Comparison of ENCODE assay signal across 1 cellular context in the genomic region with DNA sequence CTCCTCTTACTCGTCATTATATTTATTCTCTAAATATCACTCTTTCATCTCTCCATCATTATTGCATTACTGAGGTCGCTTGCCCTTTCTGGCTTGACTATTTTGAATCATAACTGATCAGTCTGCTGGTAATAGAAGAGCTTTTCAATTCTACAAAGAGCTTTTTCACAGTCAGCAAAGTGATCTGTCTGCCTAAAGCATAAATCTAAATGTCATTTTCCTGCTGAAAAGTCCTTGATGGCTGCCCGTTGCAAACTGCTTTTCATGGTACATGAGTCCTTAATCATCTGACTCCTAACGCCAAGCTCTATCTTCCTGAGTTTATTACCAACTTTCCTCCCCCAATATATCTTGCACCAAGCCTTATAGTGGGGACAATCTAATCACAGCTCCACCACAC.
TF ChIP-seq lines count a peak whose summit lies in the region.

No MANE protein-coding gene starts in this region.

TF ChIP-seq in GM23338, 12 proteins besides CTCF, POLR2A, EP300 and RAD21 (continued from another document):
- TF ChIP-seq, protein P1, sequence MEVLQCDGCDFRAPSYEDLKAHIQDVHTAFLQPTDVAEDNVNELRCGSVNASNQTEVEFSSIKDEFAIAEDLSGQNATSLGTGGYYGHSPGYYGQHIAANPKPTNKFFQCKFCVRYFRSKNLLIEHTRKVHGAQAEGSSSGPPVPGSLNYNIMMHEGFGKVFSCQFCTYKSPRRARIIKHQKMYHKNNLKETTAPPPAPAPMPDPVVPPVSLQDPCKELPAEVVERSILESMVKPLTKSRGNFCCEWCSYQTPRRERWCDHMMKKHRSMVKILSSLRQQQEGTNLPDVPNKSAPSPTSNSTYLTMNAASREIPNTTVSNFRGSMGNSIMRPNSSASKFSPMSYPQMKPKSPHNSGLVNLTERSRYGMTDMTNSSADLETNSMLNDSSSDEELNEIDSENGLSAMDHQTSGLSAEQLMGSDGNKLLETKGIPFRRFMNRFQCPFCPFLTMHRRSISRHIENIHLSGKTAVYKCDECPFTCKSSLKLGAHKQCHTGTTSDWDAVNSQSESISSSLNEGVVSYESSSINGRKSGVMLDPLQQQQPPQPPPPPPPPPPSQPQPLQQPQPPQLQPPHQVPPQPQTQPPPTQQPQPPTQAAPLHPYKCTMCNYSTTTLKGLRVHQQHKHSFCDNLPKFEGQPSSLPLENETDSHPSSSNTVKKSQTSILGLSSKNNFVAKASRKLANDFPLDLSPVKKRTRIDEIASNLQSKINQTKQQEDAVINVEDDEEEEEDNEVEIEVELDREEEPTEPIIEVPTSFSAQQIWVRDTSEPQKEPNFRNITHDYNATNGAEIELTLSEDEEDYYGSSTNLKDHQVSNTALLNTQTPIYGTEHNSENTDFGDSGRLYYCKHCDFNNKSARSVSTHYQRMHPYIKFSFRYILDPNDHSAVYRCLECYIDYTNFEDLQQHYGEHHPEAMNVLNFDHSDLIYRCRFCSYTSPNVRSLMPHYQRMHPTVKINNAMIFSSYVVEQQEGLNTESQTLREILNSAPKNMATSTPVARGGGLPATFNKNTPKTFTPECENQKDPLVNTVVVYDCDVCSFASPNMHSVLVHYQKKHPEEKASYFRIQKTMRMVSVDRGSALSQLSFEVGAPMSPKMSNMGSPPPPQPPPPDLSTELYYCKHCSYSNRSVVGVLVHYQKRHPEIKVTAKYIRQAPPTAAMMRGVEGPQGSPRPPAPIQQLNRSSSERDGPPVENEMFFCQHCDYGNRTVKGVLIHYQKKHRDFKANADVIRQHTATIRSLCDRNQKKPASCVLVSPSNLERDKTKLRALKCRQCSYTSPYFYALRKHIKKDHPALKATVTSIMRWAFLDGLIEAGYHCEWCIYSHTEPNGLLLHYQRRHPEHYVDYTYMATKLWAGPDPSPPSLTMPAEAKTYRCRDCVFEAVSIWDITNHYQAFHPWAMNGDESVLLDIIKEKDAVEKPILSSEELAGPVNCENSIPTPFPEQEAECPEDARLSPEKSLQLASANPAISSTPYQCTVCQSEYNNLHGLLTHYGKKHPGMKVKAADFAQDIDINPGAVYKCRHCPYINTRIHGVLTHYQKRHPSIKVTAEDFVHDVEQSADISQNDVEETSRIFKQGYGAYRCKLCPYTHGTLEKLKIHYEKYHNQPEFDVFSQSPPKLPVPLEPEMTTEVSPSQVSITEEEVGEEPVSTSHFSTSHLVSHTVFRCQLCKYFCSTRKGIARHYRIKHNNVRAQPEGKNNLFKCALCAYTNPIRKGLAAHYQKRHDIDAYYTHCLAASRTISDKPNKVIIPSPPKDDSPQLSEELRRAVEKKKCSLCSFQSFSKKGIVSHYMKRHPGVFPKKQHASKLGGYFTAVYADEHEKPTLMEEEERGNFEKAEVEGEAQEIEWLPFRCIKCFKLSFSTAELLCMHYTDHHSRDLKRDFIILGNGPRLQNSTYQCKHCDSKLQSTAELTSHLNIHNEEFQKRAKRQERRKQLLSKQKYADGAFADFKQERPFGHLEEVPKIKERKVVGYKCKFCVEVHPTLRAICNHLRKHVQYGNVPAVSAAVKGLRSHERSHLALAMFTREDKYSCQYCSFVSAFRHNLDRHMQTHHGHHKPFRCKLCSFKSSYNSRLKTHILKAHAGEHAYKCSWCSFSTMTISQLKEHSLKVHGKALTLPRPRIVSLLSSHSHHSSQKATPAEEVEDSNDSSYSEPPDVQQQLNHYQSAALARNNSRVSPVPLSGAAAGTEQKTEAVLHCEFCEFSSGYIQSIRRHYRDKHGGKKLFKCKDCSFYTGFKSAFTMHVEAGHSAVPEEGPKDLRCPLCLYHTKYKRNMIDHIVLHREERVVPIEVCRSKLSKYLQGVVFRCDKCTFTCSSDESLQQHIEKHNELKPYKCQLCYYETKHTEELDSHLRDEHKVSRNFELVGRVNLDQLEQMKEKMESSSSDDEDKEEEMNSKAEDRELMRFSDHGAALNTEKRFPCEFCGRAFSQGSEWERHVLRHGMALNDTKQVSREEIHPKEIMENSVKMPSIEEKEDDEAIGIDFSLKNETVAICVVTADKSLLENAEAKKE (CRISPR knock-in tag; IDR thresholded peaks at IDR 0.05) = no peak
- no peak for TF ChIP-seq EZH2phosphoT487 (IDR thresholded peaks at IDR 0.05; ENCODE audit: unreplicated experiment)
